Comparison of ENCODE assay signal across 1 cellular context in the genomic region with DNA sequence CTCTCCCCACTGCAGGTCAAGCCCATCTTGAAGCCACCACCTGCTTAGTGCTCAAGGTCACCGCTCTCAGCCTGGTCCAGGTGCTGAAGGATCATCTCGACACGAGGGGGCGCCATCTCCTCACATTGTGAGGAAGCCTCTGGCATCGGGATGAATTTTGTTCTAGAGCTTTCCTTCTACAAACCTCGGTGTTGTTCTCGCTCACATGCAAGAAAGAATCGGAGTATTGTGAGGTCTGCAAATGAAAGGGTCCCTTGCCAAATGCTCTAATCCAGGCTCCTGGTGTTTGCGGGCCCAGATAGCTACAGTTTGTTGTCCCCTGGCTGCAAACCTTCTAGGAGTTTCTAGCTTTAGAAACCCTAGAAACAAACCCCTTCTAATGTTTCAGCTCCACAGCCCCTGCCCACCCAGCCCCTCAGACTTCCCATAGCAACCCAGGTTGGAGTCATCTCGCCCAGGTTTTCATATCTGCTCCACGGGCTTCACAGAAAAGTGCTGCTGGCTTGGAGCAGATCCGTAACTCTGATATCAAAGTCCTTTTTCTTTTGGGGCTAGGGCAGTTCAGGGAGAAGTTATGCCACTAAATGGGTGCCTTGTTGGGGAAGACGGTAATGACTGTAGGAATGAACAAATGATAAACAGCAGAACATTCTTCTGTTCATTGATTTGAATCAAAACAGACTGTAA.
A peak's percentile ranks its signal among the peaks of the same experiment; 100 is the strongest.
TF ChIP-seq lines count a peak whose summit lies in the region.

No MANE protein-coding gene starts in this region.

TF ChIP-seq in K562, 482 proteins besides CTCF, POLR2A, EP300 and RAD21 (continued from another document):
- TF ChIP-seq, protein P1, sequence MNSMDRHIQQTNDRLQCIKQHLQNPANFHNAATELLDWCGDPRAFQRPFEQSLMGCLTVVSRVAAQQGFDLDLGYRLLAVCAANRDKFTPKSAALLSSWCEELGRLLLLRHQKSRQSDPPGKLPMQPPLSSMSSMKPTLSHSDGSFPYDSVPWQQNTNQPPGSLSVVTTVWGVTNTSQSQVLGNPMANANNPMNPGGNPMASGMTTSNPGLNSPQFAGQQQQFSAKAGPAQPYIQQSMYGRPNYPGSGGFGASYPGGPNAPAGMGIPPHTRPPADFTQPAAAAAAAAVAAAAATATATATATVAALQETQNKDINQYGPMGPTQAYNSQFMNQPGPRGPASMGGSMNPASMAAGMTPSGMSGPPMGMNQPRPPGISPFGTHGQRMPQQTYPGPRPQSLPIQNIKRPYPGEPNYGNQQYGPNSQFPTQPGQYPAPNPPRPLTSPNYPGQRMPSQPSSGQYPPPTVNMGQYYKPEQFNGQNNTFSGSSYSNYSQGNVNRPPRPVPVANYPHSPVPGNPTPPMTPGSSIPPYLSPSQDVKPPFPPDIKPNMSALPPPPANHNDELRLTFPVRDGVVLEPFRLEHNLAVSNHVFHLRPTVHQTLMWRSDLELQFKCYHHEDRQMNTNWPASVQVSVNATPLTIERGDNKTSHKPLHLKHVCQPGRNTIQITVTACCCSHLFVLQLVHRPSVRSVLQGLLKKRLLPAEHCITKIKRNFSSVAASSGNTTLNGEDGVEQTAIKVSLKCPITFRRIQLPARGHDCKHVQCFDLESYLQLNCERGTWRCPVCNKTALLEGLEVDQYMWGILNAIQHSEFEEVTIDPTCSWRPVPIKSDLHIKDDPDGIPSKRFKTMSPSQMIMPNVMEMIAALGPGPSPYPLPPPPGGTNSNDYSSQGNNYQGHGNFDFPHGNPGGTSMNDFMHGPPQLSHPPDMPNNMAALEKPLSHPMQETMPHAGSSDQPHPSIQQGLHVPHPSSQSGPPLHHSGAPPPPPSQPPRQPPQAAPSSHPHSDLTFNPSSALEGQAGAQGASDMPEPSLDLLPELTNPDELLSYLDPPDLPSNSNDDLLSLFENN (IDR thresholded peaks at IDR 0.05; ENCODE audit: low read depth in 2 of 2, low read length in 2 of 2), result peak; percentile 16 to 52; a peak in 1 of 4 replicates
- TF ChIP-seq POLR3G (IDR thresholded peaks at IDR 0.05; ENCODE audit: extremely low read depth, insufficient read length, insufficient replicate concordance) (no peak), ZC3H11A (IDR thresholded peaks at IDR 0.05; ENCODE audit: low read depth, low read length) (peak; percentile 81; the same call in 1 of the 2 replicates), NR4A1 (CRISPR knock-in tag; IDR thresholded peaks at IDR 0.05) (no peak), NR4A1 (tag; IDR thresholded peaks at IDR 0.05) (no peak), BHLHE40 (IDR thresholded peaks at IDR 0.05; ENCODE audit: low read length) (peak; percentile 70; the same call in 1 of the 2 replicates), ZNF57 (CRISPR knock-in tag; IDR thresholded peaks at IDR 0.05) (no peak), TSC22D4 (tag; IDR thresholded peaks at IDR 0.05) (no peak), BRCA1 (IDR thresholded peaks at IDR 0.05) (no peak), BRCA1 (CRISPR knock-in tag; IDR thresholded peaks at IDR 0.05) (no peak), SMARCC2 (IDR thresholded peaks at IDR 0.05; ENCODE audit: low read depth) (no peak), ELF4 (CRISPR knock-in tag; IDR thresholded peaks at IDR 0.05) (no peak), MAFK (IDR thresholded peaks at IDR 0.05; ENCODE audit: low read length) (0 out of 2 replicates have a peak, but pooled peaks have one; percentile 19), FOXA1 (IDR thresholded peaks at IDR 0.05; ENCODE audit: borderline replicate concordance) (no peak), CTBP1 (IDR thresholded peaks at IDR 0.05; ENCODE audit: borderline replicate concordance) (peak; percentile 85; the same call in 1 of the 2 replicates), ARID2 (IDR thresholded peaks at IDR 0.05) (peak; percentile 99), ZNF24 (IDR thresholded peaks at IDR 0.05) (0 out of 2 replicates have a peak, but pooled peaks have one; percentile 60)
- TF ChIP-seq, protein P2, sequence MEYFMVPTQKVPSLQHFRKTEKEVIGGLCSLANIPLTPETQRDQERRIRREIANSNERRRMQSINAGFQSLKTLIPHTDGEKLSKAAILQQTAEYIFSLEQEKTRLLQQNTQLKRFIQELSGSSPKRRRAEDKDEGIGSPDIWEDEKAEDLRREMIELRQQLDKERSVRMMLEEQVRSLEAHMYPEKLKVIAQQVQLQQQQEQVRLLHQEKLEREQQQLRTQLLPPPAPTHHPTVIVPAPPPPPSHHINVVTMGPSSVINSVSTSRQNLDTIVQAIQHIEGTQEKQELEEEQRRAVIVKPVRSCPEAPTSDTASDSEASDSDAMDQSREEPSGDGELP (CRISPR knock-in tag; IDR thresholded peaks at IDR 0.05; ENCODE audit: borderline replicate concordance), result peak; percentile 64; the same call in 1 of the 2 replicates
- TF ChIP-seq, protein P3, sequence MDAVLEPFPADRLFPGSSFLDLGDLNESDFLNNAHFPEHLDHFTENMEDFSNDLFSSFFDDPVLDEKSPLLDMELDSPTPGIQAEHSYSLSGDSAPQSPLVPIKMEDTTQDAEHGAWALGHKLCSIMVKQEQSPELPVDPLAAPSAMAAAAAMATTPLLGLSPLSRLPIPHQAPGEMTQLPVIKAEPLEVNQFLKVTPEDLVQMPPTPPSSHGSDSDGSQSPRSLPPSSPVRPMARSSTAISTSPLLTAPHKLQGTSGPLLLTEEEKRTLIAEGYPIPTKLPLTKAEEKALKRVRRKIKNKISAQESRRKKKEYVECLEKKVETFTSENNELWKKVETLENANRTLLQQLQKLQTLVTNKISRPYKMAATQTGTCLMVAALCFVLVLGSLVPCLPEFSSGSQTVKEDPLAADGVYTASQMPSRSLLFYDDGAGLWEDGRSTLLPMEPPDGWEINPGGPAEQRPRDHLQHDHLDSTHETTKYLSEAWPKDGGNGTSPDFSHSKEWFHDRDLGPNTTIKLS (IDR thresholded peaks at IDR 0.05; ENCODE audit: borderline replicate concordance, low read depth), result no peak; the same call in 1 of the 2 replicates
- TF ChIP-seq, protein P4, sequence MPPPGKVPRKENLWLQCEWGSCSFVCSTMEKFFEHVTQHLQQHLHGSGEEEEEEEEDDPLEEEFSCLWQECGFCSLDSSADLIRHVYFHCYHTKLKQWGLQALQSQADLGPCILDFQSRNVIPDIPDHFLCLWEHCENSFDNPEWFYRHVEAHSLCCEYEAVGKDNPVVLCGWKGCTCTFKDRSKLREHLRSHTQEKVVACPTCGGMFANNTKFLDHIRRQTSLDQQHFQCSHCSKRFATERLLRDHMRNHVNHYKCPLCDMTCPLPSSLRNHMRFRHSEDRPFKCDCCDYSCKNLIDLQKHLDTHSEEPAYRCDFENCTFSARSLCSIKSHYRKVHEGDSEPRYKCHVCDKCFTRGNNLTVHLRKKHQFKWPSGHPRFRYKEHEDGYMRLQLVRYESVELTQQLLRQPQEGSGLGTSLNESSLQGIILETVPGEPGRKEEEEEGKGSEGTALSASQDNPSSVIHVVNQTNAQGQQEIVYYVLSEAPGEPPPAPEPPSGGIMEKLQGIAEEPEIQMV (tag; conservative IDR thresholded peaks at IDR 0.05; ENCODE audit: low read depth), result no peak
- TF ChIP-seq, protein P5, sequence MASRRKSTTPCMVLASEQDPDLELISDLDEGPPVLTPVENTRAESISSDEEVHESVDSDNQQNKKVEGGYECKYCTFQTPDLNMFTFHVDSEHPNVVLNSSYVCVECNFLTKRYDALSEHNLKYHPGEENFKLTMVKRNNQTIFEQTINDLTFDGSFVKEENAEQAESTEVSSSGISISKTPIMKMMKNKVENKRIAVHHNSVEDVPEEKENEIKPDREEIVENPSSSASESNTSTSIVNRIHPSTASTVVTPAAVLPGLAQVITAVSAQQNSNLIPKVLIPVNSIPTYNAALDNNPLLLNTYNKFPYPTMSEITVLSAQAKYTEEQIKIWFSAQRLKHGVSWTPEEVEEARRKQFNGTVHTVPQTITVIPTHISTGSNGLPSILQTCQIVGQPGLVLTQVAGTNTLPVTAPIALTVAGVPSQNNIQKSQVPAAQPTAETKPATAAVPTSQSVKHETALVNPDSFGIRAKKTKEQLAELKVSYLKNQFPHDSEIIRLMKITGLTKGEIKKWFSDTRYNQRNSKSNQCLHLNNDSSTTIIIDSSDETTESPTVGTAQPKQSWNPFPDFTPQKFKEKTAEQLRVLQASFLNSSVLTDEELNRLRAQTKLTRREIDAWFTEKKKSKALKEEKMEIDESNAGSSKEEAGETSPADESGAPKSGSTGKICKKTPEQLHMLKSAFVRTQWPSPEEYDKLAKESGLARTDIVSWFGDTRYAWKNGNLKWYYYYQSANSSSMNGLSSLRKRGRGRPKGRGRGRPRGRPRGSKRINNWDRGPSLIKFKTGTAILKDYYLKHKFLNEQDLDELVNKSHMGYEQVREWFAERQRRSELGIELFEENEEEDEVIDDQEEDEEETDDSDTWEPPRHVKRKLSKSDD (conservative IDR thresholded peaks at IDR 0.05; ENCODE audit: low read length), result no peak
